ENCODE assay signal across 9 cellular contexts in the genomic region with DNA sequence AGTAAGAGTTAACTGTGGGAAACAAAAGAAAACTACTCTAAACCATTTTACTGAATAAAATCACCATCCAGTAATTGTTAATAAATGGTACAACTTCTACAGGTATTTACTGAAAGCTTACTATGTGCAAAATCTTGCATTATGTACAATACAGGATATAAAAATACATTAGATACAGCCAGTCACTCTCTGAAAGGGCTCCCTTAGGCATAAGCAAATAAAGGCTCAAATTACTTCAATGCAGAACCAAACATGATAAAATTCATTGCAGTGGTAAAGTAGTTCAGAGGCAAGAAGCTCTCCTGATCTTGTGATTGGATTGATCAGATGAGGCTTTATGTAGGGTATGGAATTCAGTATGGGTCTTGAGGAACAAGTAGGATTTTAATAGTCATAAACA.
"Had no signal": no experiment of that assay in that cellular context is flagged by ENCODE, and none has a peak within 500 bp of the region (broad histone marks: within the 10 kb centered on the region; RNA-seq: fewer than 3 reads in every experiment).

No MANE protein-coding gene starts in this region.

- H3K4me3 ChIP-seq: GM23248, HAP-1 had no signal

- H3K9ac ChIP-seq: GM23248 had no signal

- H3K36me3 ChIP-seq: HAP-1 had no signal

- DNase-seq: GM23248, GOT3, H7, HFFc6, KBM-7 had no signal

- H2AFZ ChIP-seq: GM23248 had no signal

- H3K9me3 ChIP-seq: HAP-1 had no signal

- ATAC-seq: HCT116, HepG2 had no signal

- H3K27ac ChIP-seq: GM23248, HL-60 had no signal

- H3K4me1 ChIP-seq: HAP-1 had no signal

- FAIRE-seq: HepG2 had no signal
